In genomic region chr2:237884681-237885080, GRCh38 we compare ENCODE assay signal across 25 cellular contexts. TPM values are rescaled to one million over a fixed set of nuclear protein-coding genes. Genes with fewer than 3 reads are reported as not detected.
DNase-seq lines count a peak whose midpoint lies in the region; ATAC-seq lines count a peak whose summit lies in the region.
"Had no signal": no experiment of that assay in that cellular context is flagged by ENCODE, and none has a peak within 500 bp of the region (broad histone marks: within the 10 kb centered on the region; RNA-seq: fewer than 3 reads in every experiment).

No MANE protein-coding gene starts in this region.

- WGBS in neuronal stem cell (ENCODE audit: extremely low coverage in 2 of 2, insufficient read length in 2 of 2, insufficient replicate concordance in 1 of 2), 2 donors, result no CpG with 5 or more reads among the region's 13 CpGs

- no peaks in the 10 kb centered on the region for H3K9me3 Mint-ChIP-seq in dendritic cell treated with granulocyte-macrophage colony-stimulating factor and Interleukin-4, amounts not matched to agents 40 ng/mL and 50 ng/mL, for 4 days
- H3K9me3 Mint-ChIP-seq in activated naive CD8-positive, alpha-beta T cell treated with anti-CD3 and anti-CD28 coated beads, Interleukin-2, amount 50 U/mL, for 24 hours, result no peaks in the 10 kb centered on the region
- H3K9me3 Mint-ChIP-seq: activated CD4-positive, alpha-beta T cell treated with anti-CD3 and anti-CD28 coated beads, Interleukin-2, amount 10 ng/mL, durations not matched to agents 7 days and 5 days; activated naive CD4-positive, alpha-beta T cell treated with anti-CD3 and anti-CD28 coated beads for 36 hours; immature natural killer cell; T-helper 2 cell treated with Interferon-gamma antibody and Interleukin-4, amounts not matched to agents 5 μg/mL and 100 μg/mL, for 36 hours had no signal

- peak overlapping the region; percentile 30 for H3K4me3 Mint-ChIP-seq in dendritic cell treated with granulocyte-macrophage colony-stimulating factor and Interleukin-4, amounts not matched to agents 40 ng/mL and 50 ng/mL, for 4 days
- H3K4me3 Mint-ChIP-seq in activated naive CD8-positive, alpha-beta T cell treated with anti-CD3 and anti-CD28 coated beads, Interleukin-2, amount 50 U/mL, for 24 hours, result no peak overlapping the region
- H3K4me3 Mint-ChIP-seq: activated CD4-positive, alpha-beta T cell treated with anti-CD3 and anti-CD28 coated beads, Interleukin-2, amount 10 ng/mL, durations not matched to agents 7 days and 5 days; activated naive CD4-positive, alpha-beta T cell treated with anti-CD3 and anti-CD28 coated beads for 36 hours; immature natural killer cell; T-helper 2 cell treated with Interferon-gamma antibody and Interleukin-4, amounts not matched to agents 5 μg/mL and 100 μg/mL, for 36 hours had no signal

- H3K23ac ChIP-seq in neuronal stem cell (ENCODE audit: low read depth, low read length, poor library complexity), result peak overlapping the region; percentile 82

- H3K27ac ChIP-seq in SK-N-MC, result peak overlapping the region; percentile 31; the same call in 1 of the 2 replicates
- no peak overlapping the region for H3K27ac ChIP-seq in neuronal stem cell (replicated peaks; ENCODE audit: low read length)
- peak overlapping the region; percentile 99 for H3K27ac ChIP-seq in stomach smooth muscle (ENCODE audit: low read length)
- H3K27ac ChIP-seq: C4-2B, epithelial cell of prostate, hepatocyte, thyroid gland had no signal

- no peak overlapping the region for H3K4me2 ChIP-seq in neuronal stem cell (ENCODE audit: insufficient read depth, low read length, poor library complexity, severe bottlenecking)
- H3K4me2 ChIP-seq: hepatocyte had no signal

- H3K27me3 ChIP-seq in neuronal stem cell (ENCODE audit: control insufficient read depth in 3 of 3, insufficient read depth in 3 of 3, low read depth in 1 of 3, low read length in 3 of 3), result no peaks in the 10 kb centered on the region
- H3K27me3 ChIP-seq in stomach smooth muscle (ENCODE audit: control insufficient read depth in 1 of 2, insufficient read depth in 2 of 2, low read length in 2 of 2), result no peaks in the 10 kb centered on the region
- H3K27me3 ChIP-seq: hepatocyte, thyroid gland had no signal

- H3K36me3 ChIP-seq in SK-N-MC (ENCODE audit: insufficient read depth, low read length), result peaks cover 23% of the 10 kb centered on the region
- H3K36me3 ChIP-seq in neuronal stem cell (replicated peaks in 1 of 2; ENCODE audit: control insufficient read depth in 2 of 2, insufficient read depth in 2 of 2, low read length in 2 of 2), result no peaks in the 10 kb centered on the region
- H3K36me3 ChIP-seq in stomach smooth muscle (ENCODE audit: control insufficient read depth in 2 of 2, insufficient read depth in 2 of 2, low read length in 2 of 2), result peaks cover 5 to 8% of the 10 kb centered on the region in 2 donors
- H3K36me3 ChIP-seq: thyroid gland had no signal

- H3K79me1 ChIP-seq in neuronal stem cell (ENCODE audit: low read depth, low read length), result no peaks in the 10 kb centered on the region

- H2BK12ac ChIP-seq in neuronal stem cell (ENCODE audit: low read length), result peak overlapping the region; percentile 67

- H3K9me3 ChIP-seq in SK-N-MC (ENCODE audit: low read depth, low read length), result no peaks in the 10 kb centered on the region
- H3K9me3 ChIP-seq in neuronal stem cell (replicated peaks in 1 of 2; ENCODE audit: control insufficient read depth in 2 of 2, insufficient read depth in 1 of 2, low read depth in 1 of 2, low read length in 2 of 2), result no peaks in the 10 kb centered on the region
- no peaks in the 10 kb centered on the region for H3K9me3 ChIP-seq in stomach smooth muscle (ENCODE audit: control insufficient read depth in 2 of 2, low read length in 2 of 2)
- H3K9me3 ChIP-seq: thyroid gland had no signal

- H2BK5ac ChIP-seq in neuronal stem cell (ENCODE audit: low read length), result no peak overlapping the region

- no peak overlapping the region for H4K91ac ChIP-seq in neuronal stem cell (ENCODE audit: low read depth, low read length, poor library complexity)

- no peak for ATAC-seq in GM21360 (IDR thresholded peaks at IDR 0.05; ENCODE audit: unreplicated experiment)
- ATAC-seq in activated naive CD8-positive, alpha-beta T cell treated with anti-CD3 and anti-CD28 coated beads, Interleukin-2, amount 50 U/mL, for 24 hours, result no peak
- no peak for ATAC-seq in GM18498 (IDR thresholded peaks at IDR 0.05; ENCODE audit: unreplicated experiment)

- no peak overlapping the region for H2BK120ac ChIP-seq in neuronal stem cell (ENCODE audit: low read depth, low read length)

- peak overlapping the region; percentile 89 for H3K18ac ChIP-seq in neuronal stem cell (ENCODE audit: low read length)

- H3K36me3 Mint-ChIP-seq in dendritic cell treated with granulocyte-macrophage colony-stimulating factor and Interleukin-4, amounts not matched to agents 40 ng/mL and 50 ng/mL, for 4 days (ENCODE audit: low read depth), result peaks cover 91% of the 10 kb centered on the region
- H3K36me3 Mint-ChIP-seq in activated naive CD8-positive, alpha-beta T cell treated with anti-CD3 and anti-CD28 coated beads, Interleukin-2, amount 50 U/mL, for 24 hours (ENCODE audit: low read depth), result no peaks in the 10 kb centered on the region

- peak overlapping the region; percentile 35 for H2AFZ ChIP-seq in neuronal stem cell (ENCODE audit: low read length)
- H2AFZ ChIP-seq: hepatocyte had no signal

- no peak overlapping the region for H3K4ac ChIP-seq in neuronal stem cell (ENCODE audit: low read length)

- peak overlapping the region; percentile 97 for H3K27ac Mint-ChIP-seq in dendritic cell treated with granulocyte-macrophage colony-stimulating factor and Interleukin-4, amounts not matched to agents 40 ng/mL and 50 ng/mL, for 4 days
- no peak overlapping the region for H3K27ac Mint-ChIP-seq in activated naive CD8-positive, alpha-beta T cell treated with anti-CD3 and anti-CD28 coated beads, Interleukin-2, amount 50 U/mL, for 24 hours
- H3K27ac Mint-ChIP-seq: activated CD4-positive, alpha-beta T cell treated with anti-CD3 and anti-CD28 coated beads, Interleukin-2, amount 10 ng/mL, durations not matched to agents 7 days and 5 days; activated naive CD4-positive, alpha-beta T cell treated with anti-CD3 and anti-CD28 coated beads for 36 hours; T-helper 2 cell treated with Interferon-gamma antibody and Interleukin-4, amounts not matched to agents 5 μg/mL and 100 μg/mL, for 36 hours had no signal

- peak overlapping the region; percentile 96 for H3K14ac ChIP-seq in neuronal stem cell (ENCODE audit: low read length)

- H3K4me1 ChIP-seq in neuronal stem cell (ENCODE audit: control insufficient read depth in 2 of 2, insufficient read depth in 1 of 2, low read depth in 1 of 2, low read length in 2 of 2) (peaks cover 0 to 3% of the 10 kb centered on the region in 2 donors), stomach smooth muscle (ENCODE audit: control insufficient read depth, insufficient read depth, low read length) (peaks cover 64% of the 10 kb centered on the region)

- peaks cover 86% of the 10 kb centered on the region for H3K4me1 Mint-ChIP-seq in dendritic cell treated with granulocyte-macrophage colony-stimulating factor and Interleukin-4, amounts not matched to agents 40 ng/mL and 50 ng/mL, for 4 days (ENCODE audit: low read depth)
- H3K4me1 Mint-ChIP-seq in activated naive CD8-positive, alpha-beta T cell treated with anti-CD3 and anti-CD28 coated beads, Interleukin-2, amount 50 U/mL, for 24 hours, result peaks cover 5% of the 10 kb centered on the region
- H3K4me1 Mint-ChIP-seq: activated CD4-positive, alpha-beta T cell treated with anti-CD3 and anti-CD28 coated beads, Interleukin-2, amount 10 ng/mL, durations not matched to agents 7 days and 5 days; immature natural killer cell had no signal

- H3K9ac ChIP-seq in SK-N-MC (ENCODE audit: insufficient read length) (no peak overlapping the region), neuronal stem cell (ENCODE audit: low read depth, low read length, poor library complexity) (peak overlapping the region; percentile 30), stomach smooth muscle (ENCODE audit: low read length in 2 of 2) (peak overlapping the region; percentile 81 to 82)

- H3K4me3 ChIP-seq in SK-N-MC, result no peak overlapping the region
- H3K4me3 ChIP-seq in neuronal stem cell (ENCODE audit: low read length in 2 of 2), result peak overlapping the region in 1 of 2 donors; percentile 14
- H3K4me3 ChIP-seq in stomach smooth muscle (ENCODE audit: low read length in 2 of 2), result no peak overlapping the region
- H3K4me3 ChIP-seq: hepatocyte, lung, thyroid gland had no signal

- no peak for DNase-seq in SK-N-MC (ENCODE audit: low read depth, low spot score)
- no peak for DNase-seq in neuronal stem cell (ENCODE audit: low spot score)
- DNase-seq in activated naive CD8-positive, alpha-beta T cell treated with anti-CD3 and anti-CD28 coated beads, Interleukin-2, amount 50 U/mL, for 24 hours, result no peak
- DNase-seq in SHP77 treated with DMSO at 0.1 percent for 48 hours (lab: John Stamatoyannopoulos, UW), result no peak
- DNase-seq: activated CD4-positive, alpha-beta T cell treated with anti-CD3 and anti-CD28 coated beads, Interleukin-2, amount 10 ng/mL, durations not matched to agents 7 days and 5 days; activated naive CD4-positive, alpha-beta T cell treated with anti-CD3 and anti-CD28 coated beads for 36 hours; activated T-cell treated with anti-CD3 and anti-CD28 coated beads, Interleukin-2, amount 50 U/mL, for 48 hours; amniotic stem cell; foreskin fibroblast; HCEC 1CT; immature natural killer cell; Kasumi-1; NCI-H526; stimulated activated CD4-positive, alpha-beta T cell treated with anti-CD3 and anti-CD28 coated beads, Interleukin-4, amount 100 ng/mL, for 4 hours; stimulated activated naive CD4-positive, alpha-beta T cell; thyroid gland had no signal

- H4K8ac ChIP-seq in neuronal stem cell (ENCODE audit: low read depth, low read length), result peak overlapping the region; percentile 89

- peak overlapping the region; percentile 60 for H2BK15ac ChIP-seq in neuronal stem cell (ENCODE audit: low read length)

- peak overlapping the region; percentile 57 for H2AK5ac ChIP-seq in neuronal stem cell (ENCODE audit: low read depth, low read length)

- intact Hi-C loops in dendritic cell treated with granulocyte-macrophage colony-stimulating factor and Interleukin-4, amounts not matched to agents 40 ng/mL and 50 ng/mL, for 4 days (cut with micrococcal nuclease), result no loop called here

- H3K27me3 Mint-ChIP-seq in dendritic cell treated with granulocyte-macrophage colony-stimulating factor and Interleukin-4, amounts not matched to agents 40 ng/mL and 50 ng/mL, for 4 days, result no peaks in the 10 kb centered on the region
- H3K27me3 Mint-ChIP-seq in activated naive CD8-positive, alpha-beta T cell treated with anti-CD3 and anti-CD28 coated beads, Interleukin-2, amount 50 U/mL, for 24 hours, result no peaks in the 10 kb centered on the region

RNA-seq across cellular contexts. Expression of gene RAMP1, which starts 25.3 kb away (rescaled TPM):
- polyA plus RNA-seq in neuronal stem cell (2013, experiment 1 of 2), result 0.04 TPM
- 0.07 TPM for polyA plus RNA-seq in neuronal stem cell (2013, experiment 2 of 2)
